Comparison of ENCODE assay signal across 36 cellular contexts in genomic region chr19:50633359-50633758, GRCh38. TPM values are rescaled to one million over a fixed set of nuclear protein-coding genes. Genes with fewer than 3 reads are reported as not detected.
"Had no signal": no experiment of that assay in that cellular context is flagged by ENCODE, and none has a peak within 500 bp of the region (broad histone marks: within the 10 kb centered on the region; RNA-seq: fewer than 3 reads in every experiment).

No MANE protein-coding gene starts in this region.

- FAIRE-seq: astrocyte, colon had no signal

- ATAC-seq: activated naive CD4-positive, alpha-beta T cell treated with anti-CD3 and anti-CD28 coated beads, Interleukin-2, amount 50 U/mL, for 72 hours; activated naive CD8-positive, alpha-beta T cell treated with anti-CD3 and anti-CD28 coated beads, Interleukin-2, amount 50 U/mL, for 24 hours; activated T-cell treated with anti-CD3 and anti-CD28 coated beads, Interleukin-2, amount 50 U/mL, for 4 hours; activated T-cell treated with anti-CD3 and anti-CD28 coated beads, Interleukin-2, amount 50 U/mL, for 72 hours; activated T-helper 17 cell treated with anti-CD3 and anti-CD28 coated beads, Interleukin-2, amount 50 U/mL, for 72 hours; body of pancreas had no signal

- H3K27me3 ChIP-seq: adrenal gland, ascending aorta had no signal

- H3K27ac ChIP-seq: adrenal gland, ascending aorta, body of pancreas, brain microvascular endothelial cell, breast epithelium, cardiac muscle cell had no signal

- H3K9me3 ChIP-seq: adrenal gland had no signal

- DNase-seq: activated effector memory CD4-positive, alpha-beta T cell treated with anti-CD3 and anti-CD28 coated beads, Interleukin-2, amount 50 U/mL, for 16 hours; activated effector memory CD4-positive, alpha-beta T cell treated with Interleukin-2 at 50 U/mL for 16 hours; activated gamma-delta T cell; activated gamma-delta T cell treated with Interleukin-2 at 50 U/mL for 16 hours; activated naive CD4-positive, alpha-beta T cell; activated naive CD4-positive, alpha-beta T cell treated with anti-CD3 and anti-CD28 coated beads for 36 hours; activated naive CD4-positive, alpha-beta T cell treated with anti-CD3 and anti-CD28 coated beads, Interleukin-2, amount 10 ng/mL, durations not matched to agents 7 days and 5 days; activated naive CD4-positive, alpha-beta T cell treated with anti-CD3 and anti-CD28 coated beads, Interleukin-2, amount 50 U/mL, for 16 hours; activated naive CD4-positive, alpha-beta T cell treated with Interleukin-2 at 50 U/mL for 16 hours; activated naive CD8-positive, alpha-beta T cell treated with anti-CD3 and anti-CD28 coated beads for 36 hours; activated naive CD8-positive, alpha-beta T cell treated with anti-CD3 and anti-CD28 coated beads, Interleukin-2, amount 10 ng/mL, durations not matched to agents 7 days and 5 days; activated naive CD8-positive, alpha-beta T cell treated with anti-CD3 and anti-CD28 coated beads, Interleukin-2, amount 50 U/mL, for 24 hours; activated T-cell treated with anti-CD3 and anti-CD28 coated beads, Interleukin-2, amount 50 U/mL, for 4 hours; activated T-cell treated with anti-CD3 and anti-CD28 coated beads, Interleukin-2, amount 50 U/mL, for 48 hours; activated T-cell treated with anti-CD3 and anti-CD28 coated beads, Interleukin-2, amount 50 U/mL, for 72 hours; adrenal gland; amniotic stem cell; amygdala; anterior cingulate cortex; aorta; body of pancreas; brain microvascular endothelial cell; caudate nucleus; central memory CD4-positive, alpha-beta T cell; cerebellar nuclear complex had no signal

- H3K4me1 ChIP-seq: adrenal gland, ascending aorta, body of pancreas, breast epithelium had no signal

- H3K4me3 ChIP-seq: adrenal gland, ascending aorta, body of pancreas, breast epithelium, cardiac muscle cell had no signal

- H3K36me3 ChIP-seq: adrenal gland, ascending aorta, brain microvascular endothelial cell, breast epithelium, cardiac muscle cell had no signal

RNA-seq across cellular contexts. Expression of gene SYT3, which starts 6.3 kb away (rescaled TPM):
- total RNA-seq: activated naive CD4-positive, alpha-beta T cell treated with anti-CD3 and anti-CD28 coated beads for 36 hours; activated T-helper 1 cell treated with anti-CD3 and anti-CD28 coated beads, Interleukin-12 subunit alpha, Interleukin-12 subunit beta, Interleukin-2, Interleukin-4 antibody, amounts not matched to agents 30 ng/mL and 10 ng/mL and 1 ng/mL, durations not matched to agents 14 hours and 24 hours and 36 hours; activated T-helper 17 cell treated with anti-CD3 and anti-CD28 coated beads, Interleukin-2, amount 50 U/mL, for 72 hours; activated T-helper 2 cell treated with anti-CD3 and anti-CD28 coated beads, Interferon-gamma antibody, Interleukin-2, Interleukin-4, amounts not matched to agents 10 μg/mL and 5 μg/mL and 100 μg/mL, durations not matched to agents 14 hours and 24 hours and 36 hours; astrocyte; bronchial epithelial cell; cardiac septum had no signal
- polyA plus RNA-seq: aorta had no signal

RNA-seq across cellular contexts. Expression of gene C19orf81, which starts 15.9 kb away (rescaled TPM):
- total RNA-seq: activated T-helper 1 cell treated with anti-CD3 and anti-CD28 coated beads, Interleukin-12 subunit alpha, Interleukin-12 subunit beta, Interleukin-2, Interleukin-4 antibody, amounts not matched to agents 30 ng/mL and 10 ng/mL and 1 ng/mL, durations not matched to agents 14 hours and 24 hours and 36 hours; activated T-helper 17 cell treated with anti-CD3 and anti-CD28 coated beads, Interleukin-2, amount 50 U/mL, for 72 hours; activated T-helper 2 cell treated with anti-CD3 and anti-CD28 coated beads, Interferon-gamma antibody, Interleukin-2, Interleukin-4, amounts not matched to agents 10 μg/mL and 5 μg/mL and 100 μg/mL, durations not matched to agents 14 hours and 24 hours and 36 hours; aorta; ascending aorta; astrocyte; body of pancreas; breast epithelium; bronchial epithelial cell had no signal
- polyA plus RNA-seq: aorta had no signal
